ENCODE assay signal across 9 cellular contexts in the genomic region with DNA sequence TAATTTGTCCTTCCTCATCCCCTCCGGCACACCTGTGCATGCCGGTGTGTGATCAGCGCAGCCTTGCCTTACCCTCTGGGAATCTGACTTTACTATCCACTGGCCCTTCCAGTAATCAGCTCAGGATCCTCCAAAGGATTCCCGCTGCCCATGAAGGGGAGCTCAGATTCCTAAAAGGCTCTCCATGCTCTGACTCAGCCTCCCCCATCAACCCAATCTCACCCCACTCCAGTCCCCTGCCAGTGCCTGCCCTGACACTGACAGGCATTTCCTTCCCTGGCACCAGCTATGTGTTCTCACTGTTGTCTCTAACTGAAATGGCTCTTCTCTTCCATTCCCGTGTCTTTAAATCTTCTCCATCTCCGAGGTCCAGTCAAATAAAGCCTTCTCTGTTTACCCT. TPM values are rescaled to one million over a fixed set of nuclear protein-coding genes. Genes with fewer than 3 reads are reported as not detected.
A peak's percentile ranks its signal among the peaks of the same experiment; 100 is the strongest.
DNase-seq lines count a peak whose midpoint lies in the region; ATAC-seq and TF ChIP-seq lines count a peak whose summit lies in the region.
"Had no signal": no experiment of that assay in that cellular context is flagged by ENCODE, and none has a peak within 500 bp of the region (broad histone marks: within the 10 kb centered on the region; RNA-seq: fewer than 3 reads in every experiment).

No MANE protein-coding gene starts in this region.

- no peak for TF ChIP-seq CTCF in GM06990 (IDR thresholded peaks at IDR 0.05; ENCODE audit: insufficient read depth, low read length, poor library complexity, severe bottlenecking)
- no peak for TF ChIP-seq CTCF in osteoblast (IDR thresholded peaks at IDR 0.05; ENCODE audit: extremely low read depth, low read depth, low read length)

- ATAC-seq in HG03196 (IDR thresholded peaks at IDR 0.05; ENCODE audit: unreplicated experiment) (peak; percentile 2), GM18907 (IDR thresholded peaks at IDR 0.05; ENCODE audit: unreplicated experiment) (no peak), HG03460 (IDR thresholded peaks at IDR 0.05; ENCODE audit: unreplicated experiment) (no peak)
- ATAC-seq in central memory CD8-positive, alpha-beta T cell (replicated peaks; ENCODE audit: extremely low read depth, poor library complexity, severe bottlenecking), result no peak

- no peak overlapping the region for H3K4me3 Mint-ChIP-seq in central memory CD8-positive, alpha-beta T cell
- H3K4me3 Mint-ChIP-seq: CD8-positive, alpha-beta memory T cell had no signal

- H3K4me3 ChIP-seq in GM06990 (replicated peaks; ENCODE audit: low read depth, low read length), result peak overlapping the region; percentile 8; the same call in 1 of the 2 replicates
- peak overlapping the region; percentile 3 for H3K4me3 ChIP-seq in osteoblast (ENCODE audit: insufficient read depth, low read length)

- no peaks in the 10 kb centered on the region for H3K79me2 ChIP-seq in osteoblast (ENCODE audit: insufficient read depth, low read length)

- H3K4me1 Mint-ChIP-seq in central memory CD8-positive, alpha-beta T cell, result peaks cover 5% of the 10 kb centered on the region

- H3K27me3 ChIP-seq in GM06990 (replicated peaks; ENCODE audit: control insufficient read depth, insufficient read depth, low read length), result no peaks in the 10 kb centered on the region
- no peaks in the 10 kb centered on the region for H3K27me3 ChIP-seq in osteoblast (ENCODE audit: insufficient read depth, low read length)

- H3K36me3 Mint-ChIP-seq in central memory CD8-positive, alpha-beta T cell (ENCODE audit: insufficient read depth), result no peaks in the 10 kb centered on the region
- H3K36me3 Mint-ChIP-seq: CD8-positive, alpha-beta memory T cell had no signal

- peaks cover 20% of the 10 kb centered on the region for H3K4me1 ChIP-seq in osteoblast (ENCODE audit: insufficient read depth, low read length)

- peak overlapping the region; percentile 73 for H2AFZ ChIP-seq in osteoblast (ENCODE audit: low read length)

- peak overlapping the region; percentile 76 for H3K27ac ChIP-seq in osteoblast (ENCODE audit: low read depth, low read length)

- peak overlapping the region; percentile 1 for H3K27ac Mint-ChIP-seq in central memory CD8-positive, alpha-beta T cell (ENCODE audit: low read depth)

- H3K9me3 Mint-ChIP-seq in central memory CD8-positive, alpha-beta T cell, result no peaks in the 10 kb centered on the region
- H3K9me3 Mint-ChIP-seq: CD8-positive, alpha-beta memory T cell had no signal

- H4K20me1 ChIP-seq in osteoblast (ENCODE audit: insufficient read depth, low read length), result no peaks in the 10 kb centered on the region

- no peaks in the 10 kb centered on the region for H3K27me3 Mint-ChIP-seq in central memory CD8-positive, alpha-beta T cell
- H3K27me3 Mint-ChIP-seq: CD8-positive, alpha-beta memory T cell had no signal

- H3K9me3 ChIP-seq in osteoblast (ENCODE audit: low read depth, low read length), result no peaks in the 10 kb centered on the region

- H3K4me2 ChIP-seq in osteoblast (ENCODE audit: insufficient read depth, low read length), result peak overlapping the region; percentile 21

- no peaks in the 10 kb centered on the region for H3K36me3 ChIP-seq in GM06990 (ENCODE audit: control insufficient read depth, insufficient read depth, low read length)
- no peaks in the 10 kb centered on the region for H3K36me3 ChIP-seq in osteoblast (ENCODE audit: insufficient read depth, low read length)

- DNase-seq in GM06990 (ENCODE audit: extremely low read depth, insufficient read length) (no peak), osteoblast (ENCODE audit: insufficient read length, low spot score, missing footprints) (peak; percentile 66), AG20443 (ENCODE audit: low spot score) (no peak), DMS79 treated with DMSO at 0.1 percent for 48 hours (lab: John Stamatoyannopoulos, UW) (no peak)
- DNase-seq in central memory CD8-positive, alpha-beta T cell (ENCODE audit: low spot score in 2 of 2), result no peak
- DNase-seq: CD8-positive, alpha-beta memory T cell had no signal

RNA-seq across cellular contexts. Expression of gene BCL2A1, which starts 7.3 kb away (rescaled TPM):
- 0.29 TPM in 1 of 2 replicates, not detected in the other for total RNA-seq in osteoblast
